In genomic region chr12:119274636-119275065, GRCh38 we compare ENCODE assay signal across 18 cellular contexts. TPM values are rescaled to one million over a fixed set of nuclear protein-coding genes. Genes with fewer than 3 reads are reported as not detected.
A peak's percentile ranks its signal among the peaks of the same experiment; 100 is the strongest.
DNase-seq lines count a peak whose midpoint lies in the region; ATAC-seq and TF ChIP-seq lines count a peak whose summit lies in the region.
"Had no signal": no experiment of that assay in that cellular context is flagged by ENCODE, and none has a peak within 500 bp of the region (broad histone marks: within the 10 kb centered on the region; RNA-seq: fewer than 3 reads in every experiment).

No MANE protein-coding gene starts in this region.

- H3K9ac ChIP-seq in neural progenitor cell: no peak overlapping the region
- H3K9ac ChIP-seq: BLaER1 treated with 17β-estradiol and CSF1 and Interleukin-3, amounts not matched to agents 10 nM and 100 nM had no signal

- peaks cover 19% of the 10 kb centered on the region for H3K9me3 Mint-ChIP-seq in GM23338
- H3K9me3 Mint-ChIP-seq in neural progenitor cell: peaks cover 4% of the 10 kb centered on the region
- peaks cover 49% of the 10 kb centered on the region for H3K9me3 Mint-ChIP-seq in HFFc6

- H4K20me1 ChIP-seq in GM23338 (replicated peaks; ENCODE audit: insufficient read depth) (no peaks in the 10 kb centered on the region), neural progenitor cell (ENCODE audit: low read depth) (no peaks in the 10 kb centered on the region)
- H4K20me1 ChIP-seq: BLaER1 treated with 17β-estradiol and CSF1 and Interleukin-3, amounts not matched to agents 10 nM and 100 nM had no signal

- H3K4me3 ChIP-seq in GM23338 (no peak overlapping the region), left ventricle myocardium inferior (no peak overlapping the region), neural progenitor cell (no peak overlapping the region), foreskin fibroblast (ENCODE audit: low read depth in 1 of 2, low read length in 2 of 2) (no peak overlapping the region)
- H3K4me3 ChIP-seq: BLaER1 treated with 17β-estradiol and CSF1 and Interleukin-3, amounts not matched to agents 10 nM and 100 nM; SJSA1 had no signal

- H3K36me3 ChIP-seq in GM23338 (ENCODE audit: insufficient read depth) (0 out of 2 replicates have a peak, but pooled peaks cover 3% of the 10 kb centered on the region), left ventricle myocardium inferior (no peaks in the 10 kb centered on the region), neural progenitor cell (no peaks in the 10 kb centered on the region)
- H3K36me3 ChIP-seq: BLaER1 treated with 17β-estradiol and CSF1 and Interleukin-3, amounts not matched to agents 10 nM and 100 nM; SJSA1 had no signal

- H3K4me2 ChIP-seq in GM23338 (no peak overlapping the region), neural progenitor cell (no peak overlapping the region)
- H3K4me2 ChIP-seq: BLaER1 treated with 17β-estradiol and CSF1 and Interleukin-3, amounts not matched to agents 10 nM and 100 nM had no signal

- H3K79me2 ChIP-seq in GM23338 (replicated peaks; ENCODE audit: insufficient read depth) (no peaks in the 10 kb centered on the region), neural progenitor cell (ENCODE audit: low read depth) (no peaks in the 10 kb centered on the region)

- ATAC-seq in GM23338: peak; percentile 93
- ATAC-seq in GM18517 (IDR thresholded peaks at IDR 0.05; ENCODE audit: unreplicated experiment): no peak
- ATAC-seq: HepG2 had no signal

- no peak overlapping the region for H3K27ac Mint-ChIP-seq in GM23338
- H3K27ac Mint-ChIP-seq in neural progenitor cell: no peak overlapping the region
- H3K27ac Mint-ChIP-seq in HFFc6: no peak overlapping the region
- H3K27ac Mint-ChIP-seq: CD8-positive, alpha-beta memory T cell had no signal

- H3K4me1 ChIP-seq in GM23338 (ENCODE audit: insufficient read depth) (peaks cover 16% of the 10 kb centered on the region), left ventricle myocardium inferior (no peaks in the 10 kb centered on the region), neural progenitor cell (peaks cover 6% of the 10 kb centered on the region)
- H3K4me1 ChIP-seq: SJSA1 had no signal

- H3K27me3 Mint-ChIP-seq in GM23338 (ENCODE audit: insufficient read depth, low read depth, poor library complexity): peaks cover 2% of the 10 kb centered on the region
- H3K27me3 Mint-ChIP-seq in neural progenitor cell (ENCODE audit: insufficient read depth, low read depth): peaks cover 4% of the 10 kb centered on the region
- H3K27me3 Mint-ChIP-seq in HFFc6 (ENCODE audit: insufficient read depth): peaks cover 2% of the 10 kb centered on the region; the same call in 1 of the 2 replicates

- no peaks in the 10 kb centered on the region for H3K27me3 ChIP-seq in GM23338 (ENCODE audit: insufficient read depth)
- H3K27me3 ChIP-seq in left ventricle myocardium inferior (ENCODE audit: low read depth): no peaks in the 10 kb centered on the region
- H3K27me3 ChIP-seq in neural progenitor cell: no peaks in the 10 kb centered on the region
- H3K27me3 ChIP-seq: BLaER1 treated with 17β-estradiol and CSF1 and Interleukin-3, amounts not matched to agents 10 nM and 100 nM; SJSA1 had no signal

- H3K36me3 Mint-ChIP-seq in GM23338 (ENCODE audit: low read depth) (peaks cover 10% of the 10 kb centered on the region; the same call in 2 of the 3 replicates), neural progenitor cell (no peaks in the 10 kb centered on the region), HFFc6 (ENCODE audit: low read depth) (no peaks in the 10 kb centered on the region)
- H3K36me3 Mint-ChIP-seq: CD8-positive, alpha-beta memory T cell had no signal

- H3K4me1 Mint-ChIP-seq in GM23338 (peaks cover 25% of the 10 kb centered on the region), neural progenitor cell (no peaks in the 10 kb centered on the region), HFFc6 (ENCODE audit: low read depth) (no peaks in the 10 kb centered on the region)
- H3K4me1 Mint-ChIP-seq: CD8-positive, alpha-beta memory T cell had no signal

- H3F3A ChIP-seq in GM23338 (replicated peaks; ENCODE audit: low read depth): no peaks in the 10 kb centered on the region
- no peaks in the 10 kb centered on the region for H3F3A ChIP-seq in neural progenitor cell (ENCODE audit: low read depth)

- peak; percentile 67 for DNase-seq in GM23338 (ENCODE audit: low spot score)
- DNase-seq in SK-MEL-5 (ENCODE audit: low read depth, low spot score): peak; percentile 33
- DNase-seq in left ventricle myocardium inferior: no peak
- DNase-seq in neural progenitor cell (ENCODE audit: low spot score): peak; percentile 19
- DNase-seq in stimulated activated CD4-positive, alpha-beta T cell treated with anti-CD3 and anti-CD28 coated beads, Interleukin-1b, Interleukin-23, amount 100 ng/mL, for 48 hours: no peak
- no peak for DNase-seq in foreskin fibroblast
- DNase-seq in HFFc6: no peak
- DNase-seq: CD8-positive, alpha-beta memory T cell; DMS53; EL; KG1; NCI-H187 treated with DMSO at 0.1 percent for 48 hours; NCI-H226; NCI-H526 had no signal

- H3K27ac ChIP-seq in GM23338 (ENCODE audit: low read depth): no peak overlapping the region
- H3K27ac ChIP-seq in left ventricle myocardium inferior (replicated peaks): no peak overlapping the region
- no peak overlapping the region for H3K27ac ChIP-seq in neural progenitor cell
- H3K27ac ChIP-seq: BLaER1 treated with 17β-estradiol and CSF1 and Interleukin-3, amounts not matched to agents 10 nM and 100 nM; SJSA1 had no signal

- TF ChIP-seq CTCF in GM23338 (conservative IDR thresholded peaks at IDR 0.05; ENCODE audit: low read depth in 2 of 2) (peak; percentile 41 to 46), left ventricle myocardium inferior (IDR thresholded peaks at IDR 0.05; ENCODE audit: borderline replicate concordance) (peak; percentile 33), neural progenitor cell (IDR thresholded peaks at IDR 0.05) (peak; percentile 20), foreskin fibroblast (IDR thresholded peaks at IDR 0.05; ENCODE audit: low read depth, low read length) (no peak), HFFc6 (IDR thresholded peaks at IDR 0.05) (no peak)

- intact Hi-C loops in left ventricle myocardium inferior (cut with micrococcal nuclease): no loop called here

- H3K4me3 Mint-ChIP-seq in GM23338: no peak overlapping the region
- no peak overlapping the region for H3K4me3 Mint-ChIP-seq in neural progenitor cell
- no peak overlapping the region for H3K4me3 Mint-ChIP-seq in HFFc6
- H3K4me3 Mint-ChIP-seq: CD8-positive, alpha-beta memory T cell had no signal

- peak overlapping the region; percentile 23 for H2AFZ ChIP-seq in GM23338
- H2AFZ ChIP-seq in neural progenitor cell (replicated peaks): no peak overlapping the region

- in situ Hi-C loops in SK-MEL-5 (cut with HindIII; ENCODE audit: low pct_unique_long_range_greater_than_20kb, low sequenced_read_pairs): no loop called here

- no peaks in the 10 kb centered on the region for H3K9me3 ChIP-seq in left ventricle myocardium inferior (replicated peaks)
- H3K9me3 ChIP-seq in neural progenitor cell (ENCODE audit: low read depth): no peaks in the 10 kb centered on the region
- H3K9me3 ChIP-seq: SJSA1 had no signal

- peaks cover 12% of the 10 kb centered on the region; the same call in 1 of the 2 replicates for H3K9me2 ChIP-seq in GM23338 (ENCODE audit: insufficient read depth)

TF ChIP-seq in GM23338, 12 proteins besides CTCF, POLR2A, EP300 and RAD21:
- TF ChIP-seq ZNF114 (CRISPR knock-in tag; IDR thresholded peaks at IDR 0.05): no peak
- TF ChIP-seq STAT1 (IDR thresholded peaks at IDR 0.05; ENCODE audit: unreplicated experiment): no peak

RNA-seq across cellular contexts. Expression of gene CCDC60, which starts 59.9 kb away (rescaled TPM):
- not detected in 2 replicates for total RNA-seq in GM23338 (2014; rRNA removed; shearing (Covaris generic))
- 0.53 TPM in 1 of 2 replicates, not detected in the other for polyA plus RNA-seq in GM23338 (2016; fragmentation: Nextera tagmentation; extraction: Ambion mirVana)
- total RNA-seq in SK-MEL-5 (2014; rRNA removed; shearing (Covaris generic)): not detected in 2 replicates
- polyA plus RNA-seq in SK-MEL-5 (2015; cell fraction: cytosol; rRNA removed): not detected in 2 replicates
- not detected in 2 replicates for polyA plus RNA-seq in SK-MEL-5 (2015; cell fraction: nucleus; rRNA removed)
- total RNA-seq in left ventricle myocardium inferior (not detected), neural progenitor cell (ENCODE audit: low replicate concordance) (0.28 and 4.6 TPM in 2 replicates)
- not detected for total RNA-seq in HFFc6 (2021; fragmentation: NEBNext Ultra II Directional; extraction: Animal tissue kit (Norgen Biotek cat#: 25700))
- total RNA-seq: CD8-positive, alpha-beta memory T cell; HepG2; SJSA1 had no signal
- polyA plus RNA-seq: CD8-positive, alpha-beta memory T cell; HepG2 had no signal

Comparison
In these comparisons a context has a peak if more than half of its experiments do, and no peak if none do; other contexts are left out.
1. DNase-seq: peak in GM23338 (single experiment), SK-MEL-5 (single experiment) and neural progenitor cell (single experiment); none in left ventricle myocardium inferior (single experiment), stimulated activated CD4-positive, alpha-beta T cell treated with anti-CD3 and anti-CD28 coated beads, Interleukin-1b, Interleukin-23, amount 100 ng/mL, for 48 hours (single experiment), foreskin fibroblast (0 of 2) and HFFc6 (single experiment).
2. CTCF ChIP-seq: peak in GM23338 (2 of 2), left ventricle myocardium inferior (single experiment) and neural progenitor cell (single experiment); none in foreskin fibroblast (single experiment) and HFFc6 (single experiment).